In genomic region chr20:31595654-31596411, GRCh38 we compare ENCODE assay signal across 1 cellular context.
TF ChIP-seq lines count a peak whose summit lies in the region.

No MANE protein-coding gene starts in this region.

TF ChIP-seq in HCT116, 20 proteins besides CTCF, POLR2A, EP300 and RAD21 (continued from another document):
- TF ChIP-seq REST (IDR thresholded peaks at IDR 0.05; ENCODE audit: low read depth) = no peak
